Comparison of ENCODE assay signal across 1 cellular context in the genomic region with DNA sequence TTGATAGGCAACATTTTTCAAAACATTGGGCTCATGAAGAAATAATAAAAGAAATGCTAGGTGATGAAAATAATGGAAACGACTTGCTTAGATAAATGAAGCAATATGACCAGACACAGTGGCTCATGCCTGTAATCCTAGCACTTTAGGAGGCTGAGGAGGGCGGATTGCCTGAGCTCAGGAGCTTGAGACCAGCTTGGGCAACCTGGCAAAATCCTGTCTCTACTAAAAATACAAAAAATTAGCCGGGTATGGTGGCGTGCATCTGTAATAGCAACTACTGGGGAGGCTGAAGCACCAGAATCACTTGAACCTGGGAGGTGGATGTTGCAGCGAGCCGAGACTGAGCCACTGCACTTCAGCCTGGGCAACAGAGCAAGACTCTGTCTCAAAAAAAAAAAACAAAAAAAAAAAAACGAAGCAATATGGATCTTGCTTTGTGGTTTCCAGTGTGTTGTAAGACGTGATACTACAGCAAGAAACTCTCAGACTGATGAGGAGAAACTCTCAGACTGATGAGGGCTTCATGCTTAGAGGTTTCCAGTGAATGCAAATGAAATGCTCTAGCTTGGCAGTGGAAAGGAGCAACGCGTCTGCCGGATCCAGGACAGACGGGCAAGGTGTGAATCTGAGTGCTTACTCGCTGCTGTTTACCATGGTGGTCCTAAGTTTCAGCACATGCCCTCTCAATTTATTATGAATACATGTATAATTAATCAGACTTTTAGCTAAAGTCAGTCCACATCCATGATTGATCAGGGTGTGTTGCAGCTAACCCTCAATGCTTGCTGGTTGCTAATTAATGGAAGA.
TF ChIP-seq lines count a peak whose summit lies in the region.

No MANE protein-coding gene starts in this region.

TF ChIP-seq in SK-N-SH treated with all-trans-retinoic acid at 6 μM for 48 hours, 23 proteins besides CTCF, POLR2A, EP300 and RAD21 (continued from another document):
- TF ChIP-seq, protein P1, sequence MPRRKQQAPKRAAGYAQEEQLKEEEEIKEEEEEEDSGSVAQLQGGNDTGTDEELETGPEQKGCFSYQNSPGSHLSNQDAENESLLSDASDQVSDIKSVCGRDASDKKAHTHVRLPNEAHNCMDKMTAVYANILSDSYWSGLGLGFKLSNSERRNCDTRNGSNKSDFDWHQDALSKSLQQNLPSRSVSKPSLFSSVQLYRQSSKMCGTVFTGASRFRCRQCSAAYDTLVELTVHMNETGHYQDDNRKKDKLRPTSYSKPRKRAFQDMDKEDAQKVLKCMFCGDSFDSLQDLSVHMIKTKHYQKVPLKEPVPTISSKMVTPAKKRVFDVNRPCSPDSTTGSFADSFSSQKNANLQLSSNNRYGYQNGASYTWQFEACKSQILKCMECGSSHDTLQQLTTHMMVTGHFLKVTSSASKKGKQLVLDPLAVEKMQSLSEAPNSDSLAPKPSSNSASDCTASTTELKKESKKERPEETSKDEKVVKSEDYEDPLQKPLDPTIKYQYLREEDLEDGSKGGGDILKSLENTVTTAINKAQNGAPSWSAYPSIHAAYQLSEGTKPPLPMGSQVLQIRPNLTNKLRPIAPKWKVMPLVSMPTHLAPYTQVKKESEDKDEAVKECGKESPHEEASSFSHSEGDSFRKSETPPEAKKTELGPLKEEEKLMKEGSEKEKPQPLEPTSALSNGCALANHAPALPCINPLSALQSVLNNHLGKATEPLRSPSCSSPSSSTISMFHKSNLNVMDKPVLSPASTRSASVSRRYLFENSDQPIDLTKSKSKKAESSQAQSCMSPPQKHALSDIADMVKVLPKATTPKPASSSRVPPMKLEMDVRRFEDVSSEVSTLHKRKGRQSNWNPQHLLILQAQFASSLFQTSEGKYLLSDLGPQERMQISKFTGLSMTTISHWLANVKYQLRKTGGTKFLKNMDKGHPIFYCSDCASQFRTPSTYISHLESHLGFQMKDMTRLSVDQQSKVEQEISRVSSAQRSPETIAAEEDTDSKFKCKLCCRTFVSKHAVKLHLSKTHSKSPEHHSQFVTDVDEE (CRISPR knock-in tag; IDR thresholded peaks at IDR 0.05) = no peak
- no peak for TF ChIP-seq SNAI2 (CRISPR knock-in tag; IDR thresholded peaks at IDR 0.05)
- TF ChIP-seq BACH2 (CRISPR knock-in tag; IDR thresholded peaks at IDR 0.05; ENCODE audit: borderline replicate concordance) = no peak
TF ChIP-seq in SK-N-SH treated with all-trans-retinoic acid at 6 μM for 48 hours: peak in this region for 0.
